In the genomic region with DNA sequence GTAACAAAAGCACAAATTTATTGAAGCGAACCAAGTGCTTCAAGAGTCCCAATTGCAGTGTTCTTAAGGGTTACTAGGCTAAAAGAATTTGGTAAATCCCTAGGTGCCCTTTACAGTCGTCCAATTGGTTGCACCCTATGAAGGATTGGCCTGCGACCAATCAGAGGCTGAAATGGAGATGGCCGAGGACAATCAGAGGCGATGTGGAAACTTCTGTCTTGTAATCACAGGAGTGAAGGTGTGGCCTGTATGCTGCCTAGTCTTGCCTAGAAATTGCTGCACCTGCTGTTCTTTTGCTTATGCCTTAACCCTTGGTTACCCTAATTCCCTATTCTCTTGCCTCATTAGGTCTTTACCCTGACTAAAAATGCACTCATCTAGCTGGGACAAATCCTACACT, we compare ENCODE assay signal across 8 cellular contexts. TPM values are rescaled to one million over a fixed set of nuclear protein-coding genes. Genes with fewer than 3 reads are reported as not detected.
DNase-seq lines count a peak whose midpoint lies in the region; ATAC-seq and TF ChIP-seq lines count a peak whose summit lies in the region.

No MANE protein-coding gene starts in this region.

- H3K36me3 ChIP-seq in PC-3 (ENCODE audit: low read depth, low read length) (no peaks in the 10 kb centered on the region), fibroblast of lung (ENCODE audit: control insufficient read depth, insufficient read depth, low read length) (no peaks in the 10 kb centered on the region)

- H3K9me3 Mint-ChIP-seq in activated CD4-positive, alpha-beta T cell treated with anti-CD3 and anti-CD28 coated beads for 36 hours (ENCODE audit: low read depth) = no peaks in the 10 kb centered on the region
- H3K9me3 Mint-ChIP-seq in stimulated activated naive B cell treated with anti-CD40 and anti-IgM and Interleukin-4, amounts not matched to agents 10 μg/mL and 1 μg/mL and 100 μg/mL, for 72 hours = no peaks in the 10 kb centered on the region

- no peak for TF ChIP-seq CTCF in PC-3 (conservative IDR thresholded peaks at IDR 0.05; ENCODE audit: low read depth, low read length)
- TF ChIP-seq CTCF in fibroblast of lung (conservative IDR thresholded peaks at IDR 0.05 in 1 of 2, IDR thresholded peaks at IDR 0.05 in 1 of 2; ENCODE audit: low read depth in 1 of 2, low read length in 2 of 2) = no peak

- peak overlapping the region; percentile 75 for H3K4me3 ChIP-seq in PC-3 (ENCODE audit: low read length)
- peak overlapping the region in 3 of 4 experiments; percentile 77 to 85 (median 82) for H3K4me3 ChIP-seq in fibroblast of lung (replicated peaks in 1 of 4; ENCODE audit: control extremely low read depth in 1 of 4, insufficient read depth in 1 of 4, low read depth in 3 of 4, low read length in 4 of 4)

- H3K27ac Mint-ChIP-seq in activated CD4-positive, alpha-beta T cell treated with anti-CD3 and anti-CD28 coated beads for 36 hours = peak overlapping the region; percentile 89
- H3K27ac Mint-ChIP-seq in stimulated activated naive B cell treated with anti-CD40 and anti-IgM and Interleukin-4, amounts not matched to agents 10 μg/mL and 1 μg/mL and 100 μg/mL, for 72 hours = peak overlapping the region; percentile 92

- peaks cover 33% of the 10 kb centered on the region for H3K4me1 Mint-ChIP-seq in activated CD4-positive, alpha-beta T cell treated with anti-CD3 and anti-CD28 coated beads for 36 hours
- H3K4me1 Mint-ChIP-seq in stimulated activated naive B cell treated with anti-CD40 and anti-IgM and Interleukin-4, amounts not matched to agents 10 μg/mL and 1 μg/mL and 100 μg/mL, for 72 hours = peaks cover 27 to 41% of the 10 kb centered on the region in 2 donors

- H3K79me2 ChIP-seq in PC-3 (ENCODE audit: low read length) (peaks cover 37% of the 10 kb centered on the region), fibroblast of lung (ENCODE audit: control insufficient read depth, insufficient read depth, low read length) (peaks cover 33% of the 10 kb centered on the region)

- H3K4me2 ChIP-seq in PC-3 (ENCODE audit: low read length) (peak overlapping the region; percentile 89), fibroblast of lung (ENCODE audit: extremely low read depth, insufficient read depth, low read length) (peak overlapping the region; percentile 94)

- H3F3A ChIP-seq in PC-3 (ENCODE audit: low read length, unreplicated experiment) = no peaks in the 10 kb centered on the region

- ATAC-seq in activated CD4-positive, alpha-beta T cell treated with anti-CD3 and anti-CD28 coated beads for 36 hours = no peak
- no peak for ATAC-seq in PC-3
- no peak for ATAC-seq in stimulated activated naive B cell treated with anti-CD40 and anti-IgM and Interleukin-4, amounts not matched to agents 10 μg/mL and 1 μg/mL and 100 μg/mL, for 72 hours (replicated peaks)
- no peak for ATAC-seq in GM21381 (IDR thresholded peaks at IDR 0.05; ENCODE audit: unreplicated experiment)
- no peak for ATAC-seq in HG03354 (IDR thresholded peaks at IDR 0.05; ENCODE audit: poor library complexity, severe bottlenecking, unreplicated experiment)

- BruUV-seq in PC-3 (replicated peaks; lab: Mats Ljungman, UMichigan) = no TSS peak

- CTCF ChIA-PET in activated CD4-positive, alpha-beta T cell treated with anti-CD3 and anti-CD28 coated beads for 36 hours (lab: Charles Lee) = interaction anchor here (6.2 kb wide), 1 partner anchor 17 kb away, joined by 67 read pairs; no protein-coding TSS in a partner anchor
- CTCF ChIA-PET in PC-3 (lab: Charles Lee) = no interaction called here

- POLR2A ChIA-PET in activated CD4-positive, alpha-beta T cell treated with anti-CD3 and anti-CD28 coated beads for 36 hours (lab: Charles Lee) = no interaction called here
- POLR2A ChIA-PET in PC-3 (lab: Charles Lee; ENCODE audit: unreplicated experiment) = no interaction called here

- H3K27me3 ChIP-seq in PC-3 (ENCODE audit: low read length) (no peaks in the 10 kb centered on the region), fibroblast of lung (ENCODE audit: control insufficient read depth, insufficient read depth, low read length) (no peaks in the 10 kb centered on the region)

- peaks cover 23% of the 10 kb centered on the region for H3K36me3 Mint-ChIP-seq in activated CD4-positive, alpha-beta T cell treated with anti-CD3 and anti-CD28 coated beads for 36 hours (ENCODE audit: low read depth)
- H3K36me3 Mint-ChIP-seq in stimulated activated naive B cell treated with anti-CD40 and anti-IgM and Interleukin-4, amounts not matched to agents 10 μg/mL and 1 μg/mL and 100 μg/mL, for 72 hours = peaks cover 7 to 8% of the 10 kb centered on the region in 2 donors

- intact Hi-C loops in activated CD4-positive, alpha-beta T cell treated with anti-CD3 and anti-CD28 coated beads for 36 hours (cut with DNase I, micrococcal nuclease) = loop anchor here in 1 of 2 experiments (5.0 kb wide), 1 partner anchor 155 kb away; a partner anchor contains a TSS
- intact Hi-C loops in PC-3 (cut with micrococcal nuclease) = loop anchor here (2.0 to 5.0 kb wide), 3 partner anchors 90 to 305 kb away; a partner anchor contains a TSS

- H3K4me3 Mint-ChIP-seq in activated CD4-positive, alpha-beta T cell treated with anti-CD3 and anti-CD28 coated beads for 36 hours = peak overlapping the region; percentile 96
- H3K4me3 Mint-ChIP-seq in stimulated activated naive B cell treated with anti-CD40 and anti-IgM and Interleukin-4, amounts not matched to agents 10 μg/mL and 1 μg/mL and 100 μg/mL, for 72 hours = peak overlapping the region; percentile 91 to 95

- H3K9me3 ChIP-seq in PC-3 (ENCODE audit: low read length) = no peaks in the 10 kb centered on the region
- H3K9me3 ChIP-seq in fibroblast of lung (ENCODE audit: control insufficient read depth, insufficient read depth, low read depth, low read length) = no peaks in the 10 kb centered on the region

- H3K9me2 ChIP-seq in PC-3 (replicated peaks; ENCODE audit: low read length) = no peaks in the 10 kb centered on the region

- H2AFZ ChIP-seq in PC-3 (ENCODE audit: low read length) (no peak overlapping the region), fibroblast of lung (ENCODE audit: low read length) (no peak overlapping the region)

- H3K9ac ChIP-seq in PC-3 (ENCODE audit: low read length) = no peak overlapping the region
- no peak overlapping the region for H3K9ac ChIP-seq in fibroblast of lung (ENCODE audit: insufficient read depth, low read length)

- H4K20me1 ChIP-seq in PC-3 (ENCODE audit: low read length) = no peaks in the 10 kb centered on the region
- no peaks in the 10 kb centered on the region for H4K20me1 ChIP-seq in fibroblast of lung (ENCODE audit: control insufficient read depth, extremely low read depth, insufficient read depth, low read length)

- H3K4me1 ChIP-seq in PC-3 (ENCODE audit: insufficient read depth, low read length) = peaks cover 31% of the 10 kb centered on the region
- peaks cover 4% of the 10 kb centered on the region for H3K4me1 ChIP-seq in fibroblast of lung (ENCODE audit: control insufficient read depth, extremely low read depth, insufficient read depth, low read length)

- DNase-seq in activated CD4-positive, alpha-beta T cell treated with anti-CD3 and anti-CD28 coated beads for 36 hours = peak; percentile 35
- no peak for DNase-seq in activated CD4-positive, alpha-beta T cell treated with anti-CD3 and anti-CD28 coated beads for 4 hours
- DNase-seq in PC-3 = peak; percentile 27
- DNase-seq in fibroblast of lung (ENCODE audit: low read depth in 2 of 2) = no peak
- no peak for DNase-seq in stimulated activated naive B cell treated with anti-CD40 and anti-IgM and Interleukin-4, amounts not matched to agents 10 μg/mL and 1 μg/mL and 100 μg/mL, for 72 hours
- no peak for DNase-seq in GM19240 (ENCODE audit: insufficient read length, low spot score)

- no peaks in the 10 kb centered on the region for H3K27me3 Mint-ChIP-seq in activated CD4-positive, alpha-beta T cell treated with anti-CD3 and anti-CD28 coated beads for 36 hours
- H3K27me3 Mint-ChIP-seq in stimulated activated naive B cell treated with anti-CD40 and anti-IgM and Interleukin-4, amounts not matched to agents 10 μg/mL and 1 μg/mL and 100 μg/mL, for 72 hours = no peaks in the 10 kb centered on the region

- no peak overlapping the region for H3K27ac ChIP-seq in PC-3 (ENCODE audit: low read length)
- H3K27ac ChIP-seq in fibroblast of lung (ENCODE audit: insufficient read depth, low read length) = no peak overlapping the region

RNA-seq across cellular contexts. Expression of a gene that starts 1.1 kb away (rescaled TPM):
- total RNA-seq in activated CD4-positive, alpha-beta T cell treated with anti-CD3 and anti-CD28 coated beads for 36 hours = 10 to 100 TPM; 29.2 to 34.4 TPM
- total RNA-seq in PC-3 (2014; rRNA removed) = 19.5 and 21.0 TPM in 2 replicates
- total RNA-seq in fibroblast of lung = 10.0 and 12.2 TPM in 2 replicates
- 18.4 and 20.4 TPM in 2 replicates for polyA plus RNA-seq in fibroblast of lung
- polyA plus RNA-seq in fibroblast of lung (2012) = 11.3 and 13.7 TPM in 2 replicates
- 0.52 and 0.71 TPM in 2 replicates for polyA minus RNA-seq in fibroblast of lung (ENCODE audit: low replicate concordance)

Comparison
In these comparisons a context has a peak if more than half of its experiments do, and no peak if none do; other contexts are left out.
1. DNase-seq: peak in activated CD4-positive, alpha-beta T cell treated with anti-CD3 and anti-CD28 coated beads for 36 hours (single experiment) and PC-3 (single experiment); none in activated CD4-positive, alpha-beta T cell treated with anti-CD3 and anti-CD28 coated beads for 4 hours (0 of 2), fibroblast of lung (0 of 2), stimulated activated naive B cell treated with anti-CD40 and anti-IgM and Interleukin-4, amounts not matched to agents 10 μg/mL and 1 μg/mL and 100 μg/mL, for 72 hours (single experiment) and GM19240 (single experiment).